ENCODE assay signal across 28 cellular contexts in genomic region chr5:5619546-5619945, GRCh38.
"Had no signal": no experiment of that assay in that cellular context is flagged by ENCODE, and none has a peak within 500 bp of the region (broad histone marks: within the 10 kb centered on the region; RNA-seq: fewer than 3 reads in every experiment).

No MANE protein-coding gene starts in this region.

- H3K27me3 Mint-ChIP-seq: dendritic cell treated with granulocyte-macrophage colony-stimulating factor and Interleukin-4, amounts not matched to agents 40 ng/mL and 50 ng/mL, for 4 days had no signal

- H3K4me1 ChIP-seq: colonic mucosa, foreskin keratinocyte, pancreas, right lobe of liver, suprapubic skin, thyroid gland had no signal

- H3K36me3 ChIP-seq: colonic mucosa, gastroesophageal sphincter, heart right ventricle, neutrophil, pancreas, right lobe of liver, suprapubic skin, thyroid gland had no signal

- H3K4me3 ChIP-seq: colonic mucosa, gastroesophageal sphincter, heart right ventricle, lung, pancreas, right lobe of liver, suprapubic skin, thyroid gland had no signal

- H3K27ac ChIP-seq: colonic mucosa, epithelial cell of prostate, foreskin keratinocyte, gastroesophageal sphincter, heart right ventricle, neutrophil, pancreas, right lobe of liver, suprapubic skin, thyroid gland had no signal

- H3K27ac Mint-ChIP-seq: dendritic cell treated with granulocyte-macrophage colony-stimulating factor and Interleukin-4, amounts not matched to agents 40 ng/mL and 50 ng/mL, for 4 days; endodermal cell; memory B cell; naive B cell; natural killer cell treated with Interleukin-12 subunit alpha and Interleukin-12 subunit beta and Interleukin-15 and Interleukin-18, amount 100 ng/mL, for 72 hours; stimulated activated naive CD8-positive, alpha-beta T cell treated with anti-CD3 and anti-CD28 coated beads, Interleukin-15, amount 100 ng/mL, for 72 hours had no signal

- DNase-seq: colonic mucosa; effector CD8-positive, alpha-beta T cell; endodermal cell; foreskin keratinocyte; heart right ventricle; hippocampal formation; left colon; naive B cell; pancreas; retina; right lobe of liver; small intestine; stimulated activated CD4-positive, alpha-beta T cell treated with anti-CD3 and anti-CD28 coated beads, Interleukin-15, amount 100 ng/mL, for 24 hours; stimulated activated CD4-positive, alpha-beta T cell treated with anti-CD3 and anti-CD28 coated beads, Interleukin-2, amount 100 ng/mL, for 48 hours; stimulated activated naive CD4-positive, alpha-beta T cell; stimulated activated naive CD8-positive, alpha-beta T cell treated with anti-CD3 and anti-CD28 coated beads, Interleukin-15, amount 100 ng/mL, for 72 hours; thyroid gland; trophoblast cell had no signal

- ATAC-seq: esophagus mucosa; foreskin keratinocyte; gastroesophageal sphincter; left colon; natural killer cell treated with Interleukin-12 subunit alpha and Interleukin-12 subunit beta and Interleukin-15 and Interleukin-18, amount 100 ng/mL, for 72 hours; pancreas; right lobe of liver; stimulated activated naive CD8-positive, alpha-beta T cell treated with anti-CD3 and anti-CD28 coated beads, Interleukin-15, amount 100 ng/mL, for 72 hours had no signal

- H3K27me3 ChIP-seq: colonic mucosa, foreskin keratinocyte, gastroesophageal sphincter, heart right ventricle, neutrophil, pancreas, right lobe of liver, suprapubic skin, thyroid gland had no signal

- H3K36me3 Mint-ChIP-seq: natural killer cell treated with Interleukin-12 subunit alpha and Interleukin-12 subunit beta and Interleukin-15 and Interleukin-18, amount 100 ng/mL, for 72 hours had no signal

- H3K4me1 Mint-ChIP-seq: endodermal cell; memory B cell; naive B cell; neural crest cell; stimulated activated naive CD8-positive, alpha-beta T cell treated with anti-CD3 and anti-CD28 coated beads, Interleukin-15, amount 100 ng/mL, for 72 hours had no signal

- H3K9me3 ChIP-seq: colonic mucosa, neutrophil, pancreas, suprapubic skin, thyroid gland had no signal

- H3K4me3 Mint-ChIP-seq: dendritic cell treated with granulocyte-macrophage colony-stimulating factor and Interleukin-4, amounts not matched to agents 40 ng/mL and 50 ng/mL, for 4 days; endodermal cell; memory B cell; naive B cell; natural killer cell treated with Interleukin-12 subunit alpha and Interleukin-12 subunit beta and Interleukin-15 and Interleukin-18, amount 100 ng/mL, for 72 hours; neural crest cell; stimulated activated naive CD8-positive, alpha-beta T cell treated with anti-CD3 and anti-CD28 coated beads, Interleukin-15, amount 100 ng/mL, for 72 hours had no signal
